8 cellular contexts compared by ENCODE assay signal in the genomic region with DNA sequence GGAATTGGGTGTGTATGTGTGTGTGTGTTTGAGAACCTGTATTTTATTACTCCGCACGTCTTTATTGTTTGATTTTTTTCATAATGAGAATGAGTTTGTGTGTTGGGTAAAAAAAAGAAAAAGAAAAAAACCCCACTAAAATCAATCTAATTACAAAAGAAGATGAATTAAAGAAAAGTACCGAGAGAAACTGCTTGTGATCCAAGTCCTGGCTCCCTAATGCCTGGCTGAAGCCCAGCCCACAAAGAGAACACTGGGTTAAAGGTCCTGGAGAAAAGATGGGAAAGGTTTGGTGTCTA. TPM values are rescaled to one million over a fixed set of nuclear protein-coding genes. Genes with fewer than 3 reads are reported as not detected.
DNase-seq lines count a peak whose midpoint lies in the region; ATAC-seq and TF ChIP-seq lines count a peak whose summit lies in the region.

No MANE protein-coding gene starts in this region.

- H3K4me1 ChIP-seq in DOHH2 (ENCODE audit: control insufficient read depth, low read length) (peaks cover 41% of the 10 kb centered on the region), PC-9 (replicated peaks; ENCODE audit: insufficient read depth) (peaks cover 20% of the 10 kb centered on the region), fibroblast of lung (ENCODE audit: control insufficient read depth, extremely low read depth, insufficient read depth, low read length) (peaks cover 10% of the 10 kb centered on the region), trophoblast cell (ENCODE audit: control insufficient read depth in 1 of 2, insufficient read depth in 2 of 2, low read length in 2 of 2) (peaks cover 11 to 14% of the 10 kb centered on the region in 2 experiments)

- ATAC-seq in HG03196 (IDR thresholded peaks at IDR 0.05; ENCODE audit: unreplicated experiment) (no peak), HG02981 (IDR thresholded peaks at IDR 0.05; ENCODE audit: unreplicated experiment) (no peak), HG02763 (IDR thresholded peaks at IDR 0.05; ENCODE audit: unreplicated experiment) (no peak)

- H3K4me3 ChIP-seq in DOHH2 (ENCODE audit: low read length) (peak overlapping the region; percentile 91), PC-9 (peak overlapping the region; percentile 84), fibroblast of lung (replicated peaks in 1 of 4; ENCODE audit: control extremely low read depth in 1 of 4, insufficient read depth in 1 of 4, low read depth in 3 of 4, low read length in 4 of 4) (peak overlapping the region in 2 of 4 experiments; percentile 62 to 74), trophoblast cell (ENCODE audit: low read depth, low read length) (no peak overlapping the region)

- H3K14ac ChIP-seq in trophoblast cell (ENCODE audit: low read length), result peak overlapping the region; percentile 16

- peak overlapping the region; percentile 90 for H3K4me2 ChIP-seq in DOHH2 (ENCODE audit: low read length)
- H3K4me2 ChIP-seq in PC-9, result peak overlapping the region; percentile 96
- H3K4me2 ChIP-seq in fibroblast of lung (ENCODE audit: extremely low read depth, insufficient read depth, low read length), result peak overlapping the region; percentile 46
- H3K4me2 ChIP-seq in trophoblast cell (ENCODE audit: low read length), result peak overlapping the region; percentile 76

- DNase-seq in PC-9, result no peak
- no peak for DNase-seq in fibroblast of lung (ENCODE audit: low read depth in 2 of 2)
- DNase-seq in trophoblast cell, result peak in 1 of 2 donors; percentile 63
- DNase-seq in EL, result no peak

- peaks cover 28% of the 10 kb centered on the region for H3K79me2 ChIP-seq in DOHH2 (ENCODE audit: control insufficient read depth, low read length)
- peaks cover 32% of the 10 kb centered on the region for H3K79me2 ChIP-seq in PC-9 (ENCODE audit: low read depth)
- peaks cover 41% of the 10 kb centered on the region for H3K79me2 ChIP-seq in fibroblast of lung (ENCODE audit: control insufficient read depth, insufficient read depth, low read length)
- peaks cover 18% of the 10 kb centered on the region for H3K79me2 ChIP-seq in trophoblast cell (ENCODE audit: control insufficient read depth, insufficient read depth, low read length, poor library complexity)

- 0 out of 2 replicates have a peak overlapping the region, but pooled peaks have one; percentile 32 for H3K27ac ChIP-seq in DOHH2 (ENCODE audit: low read depth, low read length)
- peak overlapping the region; percentile 64 for H3K27ac ChIP-seq in PC-9
- peak overlapping the region; percentile 24 for H3K27ac ChIP-seq in fibroblast of lung (ENCODE audit: insufficient read depth, low read length)
- H3K27ac ChIP-seq in trophoblast cell (ENCODE audit: low read depth, low read length), result peak overlapping the region; percentile 29

- H3K23ac ChIP-seq in trophoblast cell (ENCODE audit: low read length), result no peak overlapping the region

- peak overlapping the region; percentile 49 for H2AK5ac ChIP-seq in trophoblast cell (ENCODE audit: low read length)

- H2BK12ac ChIP-seq in trophoblast cell (ENCODE audit: low read length), result no peak overlapping the region

- H4K8ac ChIP-seq in trophoblast cell (ENCODE audit: low read depth, low read length), result peak overlapping the region; percentile 94

- WGBS in trophoblast cell (ENCODE audit: extremely low coverage, insufficient coverage, insufficient read length), result no CpG with 5 or more reads among the region's 3 CpGs

- peaks cover 10% of the 10 kb centered on the region for H3F3A ChIP-seq in DOHH2 (ENCODE audit: control insufficient read depth, insufficient read depth)
- H3F3A ChIP-seq in PC-9 (ENCODE audit: insufficient read depth, low read depth), result peaks cover 16% of the 10 kb centered on the region; the same call in 1 of the 2 replicates

- H4K20me1 ChIP-seq in DOHH2 (ENCODE audit: control insufficient read depth, insufficient read depth, low read depth, low read length), result no peaks in the 10 kb centered on the region
- H4K20me1 ChIP-seq in PC-9 (ENCODE audit: insufficient read depth), result no peaks in the 10 kb centered on the region
- H4K20me1 ChIP-seq in fibroblast of lung (ENCODE audit: control insufficient read depth, extremely low read depth, insufficient read depth, low read length), result no peaks in the 10 kb centered on the region

- H4K12ac ChIP-seq in trophoblast cell (ENCODE audit: low read depth, low read length), result peak overlapping the region; percentile 76

- H2BK120ac ChIP-seq in trophoblast cell (ENCODE audit: insufficient read depth, low read length, poor library complexity), result peak overlapping the region; percentile 8

- CTCF ChIA-PET in PC-9 (lab: Charles Lee), result interaction anchor here (0.6 to 0.7 kb wide), 6 partner anchors 18 to 788 kb away, joined by 3 to 5 read pairs (median 4); a partner anchor contains a TSS

- H3K4ac ChIP-seq in trophoblast cell (ENCODE audit: low read depth, low read length), result peak overlapping the region; percentile 8

- H3K79me1 ChIP-seq in trophoblast cell (ENCODE audit: low read length), result peaks cover 19% of the 10 kb centered on the region

- H3K18ac ChIP-seq in trophoblast cell (ENCODE audit: low read length), result no peak overlapping the region

- intact Hi-C loops in PC-9 (cut with micrococcal nuclease; ENCODE audit: unreplicated experiment), result loop anchor here (1.0 to 10.0 kb wide), 2 partner anchors 14 to 231 kb away; no protein-coding TSS in a partner anchor

- no peaks in the 10 kb centered on the region for H3K9me3 ChIP-seq in DOHH2 (ENCODE audit: control insufficient read depth, insufficient read depth, low read length)
- H3K9me3 ChIP-seq in PC-9 (ENCODE audit: insufficient read depth, low read depth), result no peaks in the 10 kb centered on the region
- H3K9me3 ChIP-seq in fibroblast of lung (ENCODE audit: control insufficient read depth, insufficient read depth, low read depth, low read length), result no peaks in the 10 kb centered on the region
- no peaks in the 10 kb centered on the region for H3K9me3 ChIP-seq in trophoblast cell (ENCODE audit: insufficient read depth, low read depth, low read length)

- H2AFZ ChIP-seq in PC-9 (peak overlapping the region; percentile 75), fibroblast of lung (ENCODE audit: low read length) (peak overlapping the region; percentile 5), trophoblast cell (ENCODE audit: insufficient read depth, low read length, poor library complexity) (peak overlapping the region; percentile 12)

- BruUV-seq in PC-9 (replicated peaks; lab: Mats Ljungman, UMichigan), result TSS peak; percentile 87

- no peak overlapping the region for H3K9ac ChIP-seq in fibroblast of lung (ENCODE audit: insufficient read depth, low read length)
- no peak overlapping the region for H3K9ac ChIP-seq in trophoblast cell (ENCODE audit: low read length)

- H3K9me2 ChIP-seq in DOHH2 (replicated peaks; ENCODE audit: control insufficient read depth, low read length) (no peaks in the 10 kb centered on the region), PC-9 (ENCODE audit: insufficient read depth) (no peaks in the 10 kb centered on the region)

- H3K27me3 ChIP-seq in DOHH2 (ENCODE audit: control insufficient read depth, low read length), result no peaks in the 10 kb centered on the region
- no peaks in the 10 kb centered on the region for H3K27me3 ChIP-seq in PC-9 (ENCODE audit: insufficient read depth, low read depth)
- H3K27me3 ChIP-seq in fibroblast of lung (ENCODE audit: control insufficient read depth, insufficient read depth, low read length), result no peaks in the 10 kb centered on the region
- no peaks in the 10 kb centered on the region for H3K27me3 ChIP-seq in trophoblast cell (ENCODE audit: insufficient read depth, low read length)

- peak overlapping the region; percentile 79 for H4K91ac ChIP-seq in trophoblast cell (ENCODE audit: low read depth, low read length)

- H3K36me3 ChIP-seq in DOHH2 (ENCODE audit: control insufficient read depth, low read length) (peaks cover 12% of the 10 kb centered on the region), PC-9 (ENCODE audit: low read depth) (no peaks in the 10 kb centered on the region), fibroblast of lung (ENCODE audit: control insufficient read depth, insufficient read depth, low read length) (peaks cover 13% of the 10 kb centered on the region), trophoblast cell (ENCODE audit: control insufficient read depth in 1 of 2, insufficient read depth in 2 of 2, low read length in 2 of 2) (peaks cover 26 to 29% of the 10 kb centered on the region in 2 experiments)

- TF ChIP-seq CTCF in DOHH2 (IDR thresholded peaks at IDR 0.05; ENCODE audit: low read depth, low read length, poor library complexity, severe bottlenecking) (no peak), PC-9 (conservative IDR thresholded peaks at IDR 0.05) (no peak), fibroblast of lung (conservative IDR thresholded peaks at IDR 0.05 in 1 of 2, IDR thresholded peaks at IDR 0.05 in 1 of 2; ENCODE audit: low read depth in 1 of 2, low read length in 2 of 2) (no peak)

- POLR2A ChIA-PET in PC-9 (lab: Charles Lee; ENCODE audit: unreplicated experiment), result interaction anchor here (0.6 to 1.0 kb wide), 5 partner anchors 15 to 1795 kb away, joined by 3 to 9 read pairs (median 3); a partner anchor contains a TSS

- peak overlapping the region; percentile 56 for H2BK5ac ChIP-seq in trophoblast cell (ENCODE audit: low read depth, low read length, poor library complexity)

RNA-seq across cellular contexts. Expression of a gene that starts 0.6 kb away (rescaled TPM):
- 20.3 and 25.7 TPM in 2 replicates for total RNA-seq in PC-9 (2021)
- 17.2 and 25.4 TPM in 2 replicates for total RNA-seq in fibroblast of lung
- 18.0 and 24.7 TPM in 2 replicates for polyA plus RNA-seq in fibroblast of lung
- polyA plus RNA-seq in fibroblast of lung (2012), result 25.9 and 33.9 TPM in 2 replicates
- polyA minus RNA-seq in fibroblast of lung (ENCODE audit: low replicate concordance), result 17.6 and 18.6 TPM in 2 replicates
- polyA plus RNA-seq in trophoblast cell (2013), result 11.3 and 11.5 TPM in 2 replicates

RNA-seq across cellular contexts. Expression of a gene that starts 3.4 kb away (rescaled TPM):
- total RNA-seq in PC-9 (2021) (8.1 and 9.5 TPM in 2 replicates), fibroblast of lung (2.6 TPM in 2 replicates)
- 3.3 and 6.0 TPM in 2 replicates for polyA plus RNA-seq in fibroblast of lung
- polyA plus RNA-seq in fibroblast of lung (2012), result 2.7 and 4.0 TPM in 2 replicates
- polyA minus RNA-seq in fibroblast of lung (ENCODE audit: low replicate concordance), result 1.3 and 3.3 TPM in 2 replicates
- polyA plus RNA-seq in trophoblast cell (2013), result 3.7 and 3.8 TPM in 2 replicates

RNA-seq across cellular contexts. Expression of a gene that starts 15.2 kb away (rescaled TPM):
- total RNA-seq in PC-9 (2021) (107 and 142 TPM in 2 replicates), fibroblast of lung (59.1 and 73.2 TPM in 2 replicates)
- polyA plus RNA-seq in fibroblast of lung, result 152 and 158 TPM in 2 replicates
- polyA plus RNA-seq in fibroblast of lung (2012), result 97.3 and 113 TPM in 2 replicates
- 41.2 and 69.2 TPM in 2 replicates for polyA minus RNA-seq in fibroblast of lung (ENCODE audit: low replicate concordance)
- 159 and 161 TPM in 2 replicates for polyA plus RNA-seq in trophoblast cell (2013)

RNA-seq across cellular contexts. Expression of a gene that starts 20.1 kb away (rescaled TPM):
- 14.0 TPM in 2 replicates for total RNA-seq in PC-9 (2021)
- 3.3 and 4.6 TPM in 2 replicates for total RNA-seq in fibroblast of lung
- polyA plus RNA-seq in fibroblast of lung, result 7.9 and 9.1 TPM in 2 replicates
- 4.1 and 5.2 TPM in 2 replicates for polyA plus RNA-seq in fibroblast of lung (2012)
- 18.9 and 22.7 TPM in 2 replicates for polyA minus RNA-seq in fibroblast of lung (ENCODE audit: low replicate concordance)
- polyA plus RNA-seq in trophoblast cell (2013), result 15.2 and 16.7 TPM in 2 replicates

RNA-seq across cellular contexts. Expression of a gene that starts 46.6 kb away (rescaled TPM):
- total RNA-seq in PC-9 (2021) (not detected in 2 replicates), fibroblast of lung (16.4 and 23.1 TPM in 2 replicates)
- 3.9 and 7.9 TPM in 2 replicates for polyA plus RNA-seq in fibroblast of lung
- 8.3 and 11.3 TPM in 2 replicates for polyA plus RNA-seq in fibroblast of lung (2012)
- 10.2 and 24.7 TPM in 2 replicates for polyA minus RNA-seq in fibroblast of lung (ENCODE audit: low replicate concordance)
- 32.8 and 34.6 TPM in 2 replicates for polyA plus RNA-seq in trophoblast cell (2013)

Comparison
In these comparisons a context has a peak if more than half of its experiments do, and no peak if none do; other contexts are left out.
1. H3K4me2 ChIP-seq: peak in every context shown above with its lines; median percentile 96 in PC-9; 90 in DOHH2; 76 in trophoblast cell; 46 in fibroblast of lung.
2. H2AFZ ChIP-seq: peak in every context shown above with its lines; median percentile 75 in PC-9; 12 in trophoblast cell; 5 in fibroblast of lung.